In genomic region chr9:109483771-109484442, GRCh38 we compare ENCODE assay signal across 19 cellular contexts.
"Had no signal": no experiment of that assay in that cellular context is flagged by ENCODE, and none has a peak within 500 bp of the region (broad histone marks: within the 10 kb centered on the region; RNA-seq: fewer than 3 reads in every experiment).

No MANE protein-coding gene starts in this region.

- H3K4me3 Mint-ChIP-seq: activated CD4-positive, alpha-beta T cell treated with anti-CD3 and anti-CD28 coated beads, Interleukin-2, amount 10 ng/mL, durations not matched to agents 24 days and 14 days; activated naive CD8-positive, alpha-beta T cell; dendritic cell treated with granulocyte-macrophage colony-stimulating factor and Interleukin-4, amounts not matched to agents 40 ng/mL and 50 ng/mL, for 4 days; naive B cell; stimulated activated naive B cell treated with anti-CD40 and anti-IgM and Interleukin-4, amounts not matched to agents 10 μg/mL and 1 μg/mL and 100 μg/mL, for 72 hours; type B pancreatic cell had no signal

- H3K27ac Mint-ChIP-seq: activated CD4-positive, alpha-beta T cell treated with anti-CD3 and anti-CD28 coated beads, Interleukin-2, amount 10 ng/mL, durations not matched to agents 24 days and 14 days; activated naive CD8-positive, alpha-beta T cell; dendritic cell treated with granulocyte-macrophage colony-stimulating factor and Interleukin-4, amounts not matched to agents 40 ng/mL and 50 ng/mL, for 4 days; naive B cell; progenitor cell of endocrine pancreas; stimulated activated naive B cell treated with anti-CD40 and anti-IgM and Interleukin-4, amounts not matched to agents 10 μg/mL and 1 μg/mL and 100 μg/mL, for 72 hours; type B pancreatic cell had no signal

- H3K4me1 ChIP-seq: suprapubic skin had no signal

- H3K27ac ChIP-seq: brain microvascular endothelial cell, spleen, suprapubic skin had no signal

- ATAC-seq: sciatic nerve; stimulated activated naive B cell treated with anti-CD40 and anti-IgM and Interleukin-4, amounts not matched to agents 10 μg/mL and 1 μg/mL and 100 μg/mL, for 72 hours had no signal

- H3K4me3 ChIP-seq: lung, spleen, suprapubic skin had no signal

- DNase-seq: activated CD4-positive, alpha-beta T cell treated with anti-CD3 and anti-CD28 coated beads, Interleukin-2, amount 10 ng/mL, durations not matched to agents 24 days and 14 days; activated effector memory CD4-positive, alpha-beta T cell treated with Interleukin-2 at 50 U/mL for 16 hours; brain microvascular endothelial cell; cerebellar nuclear complex; erythroblast; hypothalamus; naive B cell; occipital lobe; spleen; stimulated activated CD4-positive, alpha-beta T cell treated with anti-CD3 and anti-CD28 coated beads, Interleukin-2, amount 100 ng/mL, for 24 hours; stimulated activated naive B cell treated with anti-CD40 and anti-IgM and Interleukin-4, amounts not matched to agents 10 μg/mL and 1 μg/mL and 100 μg/mL, for 72 hours; T-helper 1 cell had no signal

- H3K4me1 Mint-ChIP-seq: naive B cell; stimulated activated naive B cell treated with anti-CD40 and anti-IgM and Interleukin-4, amounts not matched to agents 10 μg/mL and 1 μg/mL and 100 μg/mL, for 72 hours had no signal

- H3K27me3 ChIP-seq: brain microvascular endothelial cell had no signal

- H3K9me3 ChIP-seq: spleen, suprapubic skin had no signal

- H3K36me3 ChIP-seq: spleen, suprapubic skin had no signal

- H3K9me3 Mint-ChIP-seq: activated CD4-positive, alpha-beta T cell treated with anti-CD3 and anti-CD28 coated beads, Interleukin-2, amount 10 ng/mL, durations not matched to agents 24 days and 14 days; dendritic cell treated with granulocyte-macrophage colony-stimulating factor and Interleukin-4, amounts not matched to agents 40 ng/mL and 50 ng/mL, for 4 days; naive B cell; stimulated activated naive B cell treated with anti-CD40 and anti-IgM and Interleukin-4, amounts not matched to agents 10 μg/mL and 1 μg/mL and 100 μg/mL, for 72 hours; type B pancreatic cell had no signal

- H3K36me3 Mint-ChIP-seq: activated naive CD8-positive, alpha-beta T cell; naive B cell; stimulated activated naive B cell treated with anti-CD40 and anti-IgM and Interleukin-4, amounts not matched to agents 10 μg/mL and 1 μg/mL and 100 μg/mL, for 72 hours had no signal
